ENCODE assay signal across 2 cellular contexts in genomic region chr3:49685846-49686245, GRCh38. TPM values are rescaled to one million over a fixed set of nuclear protein-coding genes. Genes with fewer than 3 reads are reported as not detected.
"Had no signal": no experiment of that assay in that cellular context is flagged by ENCODE, and none has a peak within 500 bp of the region (broad histone marks: within the 10 kb centered on the region; RNA-seq: fewer than 3 reads in every experiment).

No MANE protein-coding gene starts in this region.

RNA-seq across cellular contexts. Expression of gene AMIGO3, which starts 33.6 kb away (rescaled TPM):
- total RNA-seq: aorta, uterus had no signal
